Comparison of ENCODE assay signal across 10 cellular contexts in genomic region chr5:2756764-2757163, GRCh38. TPM values are rescaled to one million over a fixed set of nuclear protein-coding genes. Genes with fewer than 3 reads are reported as not detected.
A peak's percentile ranks its signal among the peaks of the same experiment; 100 is the strongest.
DNase-seq lines count a peak whose midpoint lies in the region; ATAC-seq and TF ChIP-seq lines count a peak whose summit lies in the region.
"Had no signal": no experiment of that assay in that cellular context is flagged by ENCODE, and none has a peak within 500 bp of the region (broad histone marks: within the 10 kb centered on the region; RNA-seq: fewer than 3 reads in every experiment).

No MANE protein-coding gene starts in this region.

- H3K27ac ChIP-seq in RWPE2 (ENCODE audit: poor library complexity, severe bottlenecking) (peak overlapping the region; percentile 86), prostate gland (peak overlapping the region in 1 of 2 donors; percentile 58)

- no peaks in the 10 kb centered on the region for H3K36me3 Mint-ChIP-seq in glutamatergic neuron (ENCODE audit: unreplicated experiment)
- no peaks in the 10 kb centered on the region for H3K36me3 Mint-ChIP-seq in natural killer cell treated with Interleukin-12 subunit alpha and Interleukin-12 subunit beta and Interleukin-15 and Interleukin-18, amount 100 ng/mL, for 72 hours
- H3K36me3 Mint-ChIP-seq: activated naive CD4-positive, alpha-beta T cell treated with anti-CD3 and anti-CD28 coated beads, Interleukin-2, amount 50 U/mL, for 24 hours had no signal

- 3% methylated on average over 32 of the region's 32 CpGs for WGBS in prostate gland

- TF ChIP-seq CTCF in RWPE2 (IDR thresholded peaks at IDR 0.05; ENCODE audit: poor library complexity, severe bottlenecking) (no peak), glutamatergic neuron (IDR thresholded peaks at IDR 0.05; ENCODE audit: partially characterized antibody, unreplicated experiment) (no peak), prostate gland (IDR thresholded peaks at IDR 0.05) (no peak)

- ATAC-seq in RWPE2 (ENCODE audit: low read depth) (no peak), GM19023 (IDR thresholded peaks at IDR 0.05; ENCODE audit: unreplicated experiment) (no peak)
- ATAC-seq in natural killer cell treated with Interleukin-12 subunit alpha and Interleukin-12 subunit beta and Interleukin-15 and Interleukin-18, amount 100 ng/mL, for 72 hours = no peak

- H3K36me3 ChIP-seq in RWPE2 (ENCODE audit: low read depth) = no peaks in the 10 kb centered on the region
- no peaks in the 10 kb centered on the region for H3K36me3 ChIP-seq in prostate gland

- intact Hi-C loops in prostate gland (cut with DNase I) = no loop called here

- H3K4me3 Mint-ChIP-seq in glutamatergic neuron (ENCODE audit: unreplicated experiment) = peak overlapping the region; percentile 95
- H3K4me3 Mint-ChIP-seq in natural killer cell treated with Interleukin-12 subunit alpha and Interleukin-12 subunit beta and Interleukin-15 and Interleukin-18, amount 100 ng/mL, for 72 hours = no peak overlapping the region

- peak overlapping the region; percentile 21 for H3K4me3 ChIP-seq in RWPE2 (ENCODE audit: severe bottlenecking)
- peak overlapping the region; percentile 34 to 36 for H3K4me3 ChIP-seq in prostate gland

- H3K4me1 ChIP-seq in RWPE2 (ENCODE audit: insufficient read depth, poor library complexity, severe bottlenecking) (peaks cover 36% of the 10 kb centered on the region), prostate gland (replicated peaks) (peaks cover 3% of the 10 kb centered on the region)

- peaks cover 33% of the 10 kb centered on the region for H3K4me1 Mint-ChIP-seq in glutamatergic neuron (ENCODE audit: low read depth, unreplicated experiment)
- peaks cover 0 to 3% of the 10 kb centered on the region in 2 donors for H3K4me1 Mint-ChIP-seq in natural killer cell treated with Interleukin-12 subunit alpha and Interleukin-12 subunit beta and Interleukin-15 and Interleukin-18, amount 100 ng/mL, for 72 hours (ENCODE audit: low read depth in 2 of 2)

- DNase-seq in ELF-1 (ENCODE audit: low read depth, low spot score) (peak; percentile 72), RWPE2 (ENCODE audit: low spot score) (no peak), glutamatergic neuron (peak; percentile 47), prostate gland (ENCODE audit: low spot score) (no peak), hepatic stellate cell (ENCODE audit: low spot score) (no peak)
- DNase-seq in activated CD4-positive, CD25-positive, alpha-beta regulatory T cell (lab: John Stamatoyannopoulos, UW) = no peak
- DNase-seq in natural killer cell treated with Interleukin-12 subunit alpha and Interleukin-12 subunit beta and Interleukin-15 and Interleukin-18, amount 100 ng/mL, for 72 hours (ENCODE audit: low spot score) = no peak
- DNase-seq: DMS153 had no signal

- H3K9me3 ChIP-seq in RWPE2 (ENCODE audit: severe bottlenecking) (no peaks in the 10 kb centered on the region), prostate gland (no peaks in the 10 kb centered on the region)

- H3K9me3 Mint-ChIP-seq in glutamatergic neuron (ENCODE audit: unreplicated experiment) = peaks cover 12% of the 10 kb centered on the region
- H3K9me3 Mint-ChIP-seq in natural killer cell treated with Interleukin-12 subunit alpha and Interleukin-12 subunit beta and Interleukin-15 and Interleukin-18, amount 100 ng/mL, for 72 hours = no peaks in the 10 kb centered on the region
- H3K9me3 Mint-ChIP-seq: activated naive CD4-positive, alpha-beta T cell treated with anti-CD3 and anti-CD28 coated beads, Interleukin-2, amount 50 U/mL, for 24 hours had no signal

- no peak for TF ChIP-seq POLR2A in prostate gland (IDR thresholded peaks at IDR 0.05)

- H3K27me3 ChIP-seq in RWPE2 (ENCODE audit: insufficient read depth, poor library complexity, severe bottlenecking) (no peaks in the 10 kb centered on the region), prostate gland (replicated peaks; ENCODE audit: insufficient read depth) (peaks cover 7% of the 10 kb centered on the region)

- peaks cover 28% of the 10 kb centered on the region for H3K27me3 Mint-ChIP-seq in glutamatergic neuron (ENCODE audit: unreplicated experiment)
- peaks cover 29 to 49% of the 10 kb centered on the region in 2 donors for H3K27me3 Mint-ChIP-seq in natural killer cell treated with Interleukin-12 subunit alpha and Interleukin-12 subunit beta and Interleukin-15 and Interleukin-18, amount 100 ng/mL, for 72 hours

- peak overlapping the region; percentile 81 for H3K27ac Mint-ChIP-seq in glutamatergic neuron (ENCODE audit: unreplicated experiment)
- H3K27ac Mint-ChIP-seq in natural killer cell treated with Interleukin-12 subunit alpha and Interleukin-12 subunit beta and Interleukin-15 and Interleukin-18, amount 100 ng/mL, for 72 hours = no peak overlapping the region
- H3K27ac Mint-ChIP-seq: activated naive CD4-positive, alpha-beta T cell treated with anti-CD3 and anti-CD28 coated beads, Interleukin-2, amount 50 U/mL, for 24 hours had no signal

RNA-seq across cellular contexts. Expression of gene IRX2, which starts 5.3 kb away (rescaled TPM):
- 60.7 TPM for total RNA-seq in glutamatergic neuron (ENCODE audit: unreplicated experiment)
- 10 to 100 TPM; 10.2 to 20.6 TPM for total RNA-seq in prostate gland
- total RNA-seq in natural killer cell treated with Interleukin-12 subunit alpha and Interleukin-12 subunit beta and Interleukin-15 and Interleukin-18, amount 100 ng/mL, for 72 hours = not detected

Comparison
In these comparisons a context has a peak if more than half of its experiments do, and no peak if none do; other contexts are left out.
1. DNase-seq: peak in ELF-1 (single experiment) and glutamatergic neuron (single experiment); none in RWPE2 (single experiment), prostate gland (single experiment), activated CD4-positive, CD25-positive, alpha-beta regulatory T cell (0 of 4), natural killer cell treated with Interleukin-12 subunit alpha and Interleukin-12 subunit beta and Interleukin-15 and Interleukin-18, amount 100 ng/mL, for 72 hours (single experiment) and hepatic stellate cell (single experiment).
2. RNA of gene IRX2, which starts 5.3 kb away (total RNA-seq): 60.7 TPM in glutamatergic neuron (single experiment) and 10.2 to 20.6 TPM in prostate gland; not detected in natural killer cell treated with Interleukin-12 subunit alpha and Interleukin-12 subunit beta and Interleukin-15 and Interleukin-18, amount 100 ng/mL, for 72 hours; every median in the first group is over 10 times any median in the second.